ENCODE assay signal across 8 cellular contexts in the genomic region with DNA sequence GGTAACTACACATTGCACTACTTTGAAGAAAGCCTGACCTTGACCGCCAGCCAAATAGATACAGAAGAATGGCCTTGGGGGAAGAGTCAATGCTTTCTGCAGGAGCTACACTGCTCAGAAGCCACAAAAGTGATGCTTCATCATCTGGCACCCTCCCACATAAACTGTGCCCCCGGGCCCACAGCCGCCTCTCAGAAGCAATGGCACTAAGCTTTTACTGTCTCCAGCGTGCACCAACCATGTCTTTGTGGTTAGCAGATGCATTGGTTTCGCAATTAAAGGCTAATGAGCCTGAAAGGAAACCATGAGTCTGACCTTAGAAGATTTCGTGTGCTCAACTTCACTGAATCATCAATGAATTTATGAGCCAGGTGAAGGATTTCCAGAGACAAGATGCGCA.
A peak's percentile ranks its signal among the peaks of the same experiment; 100 is the strongest.
DNase-seq lines count a peak whose midpoint lies in the region; ATAC-seq lines count a peak whose summit lies in the region.

No MANE protein-coding gene starts in this region.

- peak overlapping the region; percentile 40 to 77 (median 60) for H3K4me3 Mint-ChIP-seq in CD4-positive, CD25-positive, alpha-beta regulatory T cell

- H3K27ac Mint-ChIP-seq in CD4-positive, CD25-positive, alpha-beta regulatory T cell = peak overlapping the region; percentile 81 to 88 (median 88)

- H3K27ac ChIP-seq in CD4-positive, CD25-positive, alpha-beta regulatory T cell (ENCODE audit: insufficient read depth, low read length, poor library complexity, severe bottlenecking) = peak overlapping the region; percentile 42
- no peak overlapping the region for H3K27ac ChIP-seq in aorta (ENCODE audit: low read depth in 1 of 2, low read length in 2 of 2)

- H3K9me3 Mint-ChIP-seq in CD4-positive, CD25-positive, alpha-beta regulatory T cell = peaks cover 0 to 7% (median 1%) of the 10 kb centered on the region in 7 donors

- no peaks in the 10 kb centered on the region for H3K9me3 ChIP-seq in CD4-positive, CD25-positive, alpha-beta regulatory T cell (ENCODE audit: control insufficient read depth in 2 of 2, low read length in 2 of 2)
- H3K9me3 ChIP-seq in aorta (ENCODE audit: control insufficient read depth, low read length) = no peaks in the 10 kb centered on the region

- peak in 2 of 3 donors; percentile 48 to 87 for DNase-seq in CD4-positive, CD25-positive, alpha-beta regulatory T cell
- DNase-seq in KBM-7 (peak; percentile 43), fibroblast of peridontal ligament (ENCODE audit: extremely low read depth) (peak; percentile 80), aorta (no peak), NCI-H1436 (lab: John Stamatoyannopoulos, UW) (no peak), nucleus accumbens (lab: John Stamatoyannopoulos, UW) (no peak)
- peak; percentile 62 to 77 for DNase-seq in activated CD4-positive, alpha-beta T cell treated with anti-CD3 and anti-CD28 coated beads, Interleukin-2, amount 50 U/mL, for 24 hours (ENCODE audit: low read depth in 1 of 2, low spot score in 1 of 2)

- intact Hi-C loops in aorta (cut with DNase I) = no loop called here

- no peaks in the 10 kb centered on the region for H3K27me3 ChIP-seq in CD4-positive, CD25-positive, alpha-beta regulatory T cell (ENCODE audit: control insufficient read depth, insufficient read depth, low read length)
- H3K27me3 ChIP-seq in aorta (ENCODE audit: control insufficient read depth in 1 of 2, insufficient read depth in 2 of 2, low read length in 1 of 2) = no peaks in the 10 kb centered on the region

- WGBS in aorta, 2 donors = 92 to 93% methylated on average over 7 of the region's 7 CpGs

- peaks cover 60% of the 10 kb centered on the region for H3K4me1 ChIP-seq in CD4-positive, CD25-positive, alpha-beta regulatory T cell (ENCODE audit: control insufficient read depth, insufficient read depth, low read length, poor library complexity, severe bottlenecking)
- H3K4me1 ChIP-seq in aorta (ENCODE audit: control insufficient read depth in 1 of 2, insufficient read depth in 2 of 2, low read length in 2 of 2) = peaks cover 0 to 3% of the 10 kb centered on the region in 2 donors

- ATAC-seq in CD4-positive, CD25-positive, alpha-beta regulatory T cell (ENCODE audit: low read depth in 2 of 2) = peak; percentile 91 to 92
- peak; percentile 83 for ATAC-seq in GM21619 (IDR thresholded peaks at IDR 0.05; ENCODE audit: unreplicated experiment)
- ATAC-seq in aorta (ENCODE audit: low FRiP score) = peak; percentile 36

- in situ Hi-C loops in KBM-7 (cut with MboI; ENCODE audit: low pct_unique_long_range_greater_than_20kb, low sequenced_read_pairs) = no loop called here

- peak overlapping the region; percentile 55 for H3K4me3 ChIP-seq in CD4-positive, CD25-positive, alpha-beta regulatory T cell (ENCODE audit: low read depth, low read length)
- no peak overlapping the region for H3K4me3 ChIP-seq in aorta (ENCODE audit: low read length in 2 of 2)

- no peaks in the 10 kb centered on the region for H3K36me3 ChIP-seq in CD4-positive, CD25-positive, alpha-beta regulatory T cell (ENCODE audit: control insufficient read depth, insufficient read depth, low read length)
- no peaks in the 10 kb centered on the region for H3K36me3 ChIP-seq in aorta (ENCODE audit: control insufficient read depth in 1 of 2, insufficient read depth in 2 of 2, low read length in 1 of 2)

- peaks cover 5% of the 10 kb centered on the region for H3K36me3 Mint-ChIP-seq in CD4-positive, CD25-positive, alpha-beta regulatory T cell

- peaks cover 48 to 99% (median 84%) of the 10 kb centered on the region in 4 donors for H3K4me1 Mint-ChIP-seq in CD4-positive, CD25-positive, alpha-beta regulatory T cell

- H3K27me3 Mint-ChIP-seq in CD4-positive, CD25-positive, alpha-beta regulatory T cell = no peaks in the 10 kb centered on the region

Comparison
In these comparisons a context has a peak if more than half of its experiments do, and no peak if none do; other contexts are left out.
1. ATAC-seq: peak in every context shown above with its lines; median percentile 92 in CD4-positive, CD25-positive, alpha-beta regulatory T cell; 83 in GM21619; 36 in aorta.
2. DNase-seq: peak in CD4-positive, CD25-positive, alpha-beta regulatory T cell (2 of 3), KBM-7 (single experiment), activated CD4-positive, alpha-beta T cell treated with anti-CD3 and anti-CD28 coated beads, Interleukin-2, amount 50 U/mL, for 24 hours (2 of 2) and fibroblast of peridontal ligament (single experiment); none in aorta (0 of 2), NCI-H1436 (single experiment) and nucleus accumbens (0 of 56).